Comparison of ENCODE assay signal across 25 cellular contexts in genomic region chr1:109807398-109807795, GRCh38. TPM values are rescaled to one million over a fixed set of nuclear protein-coding genes. Genes with fewer than 3 reads are reported as not detected.
DNase-seq lines count a peak whose midpoint lies in the region; ATAC-seq lines count a peak whose summit lies in the region.
"Had no signal": no experiment of that assay in that cellular context is flagged by ENCODE, and none has a peak within 500 bp of the region (broad histone marks: within the 10 kb centered on the region; RNA-seq: fewer than 3 reads in every experiment).

No MANE protein-coding gene starts in this region.

- H3K9ac ChIP-seq in BLaER1, result peak overlapping the region; percentile 58
- H3K9ac ChIP-seq: SK-N-SH had no signal

- H3K4me1 ChIP-seq in BLaER1, result peaks cover 72% of the 10 kb centered on the region
- peaks cover 56% of the 10 kb centered on the region for H3K4me1 ChIP-seq in CD4-positive, alpha-beta memory T cell (ENCODE audit: insufficient read depth, low read length)

- intact Hi-C loops in CD4-positive, alpha-beta memory T cell (cut with micrococcal nuclease), result no loop called here
- intact Hi-C loops in activated T-helper 2 cell treated with anti-CD3 and anti-CD28 coated beads, Interferon-gamma antibody, Interleukin-2, Interleukin-4, amounts not matched to agents 10 μg/mL and 5 μg/mL and 100 μg/mL, durations not matched to agents 14 hours and 24 hours and 36 hours (cut with micrococcal nuclease), result no loop called here
- intact Hi-C loops in posterior vena cava (cut with DNase I), result no loop called here
- intact Hi-C loops in head of caudate nucleus (cut with DNase I), result no loop called here

- H4K20me1 ChIP-seq in BLaER1, result no peaks in the 10 kb centered on the region

- H3K9me3 ChIP-seq in BLaER1, result no peaks in the 10 kb centered on the region
- no peaks in the 10 kb centered on the region for H3K9me3 ChIP-seq in CD4-positive, alpha-beta memory T cell (ENCODE audit: control insufficient read depth in 1 of 2, low read length in 2 of 2)
- H3K9me3 ChIP-seq: ascending aorta, SK-N-SH, tibial nerve had no signal

- H3K4me3 Mint-ChIP-seq in CD4-positive, alpha-beta memory T cell, result peak overlapping the region in 1 of 8 donors; percentile 19
- H3K4me3 Mint-ChIP-seq in activated T-helper 2 cell treated with anti-CD3 and anti-CD28 coated beads, Interferon-gamma antibody, Interleukin-2, Interleukin-4, amounts not matched to agents 10 μg/mL and 5 μg/mL and 100 μg/mL, durations not matched to agents 14 hours and 24 hours and 36 hours (ENCODE audit: low read depth), result no peak overlapping the region

- DNase-seq in CD4-positive, alpha-beta memory T cell, result no peak
- DNase-seq in activated T-helper 2 cell treated with anti-CD3 and anti-CD28 coated beads, Interferon-gamma antibody, Interleukin-2, Interleukin-4, amounts not matched to agents 10 μg/mL and 5 μg/mL and 100 μg/mL, durations not matched to agents 14 hours and 24 hours and 36 hours (ENCODE audit: low spot score), result no peak
- DNase-seq in posterior vena cava (ENCODE audit: low spot score) (peak; percentile 64), DMS79 (lab: John Stamatoyannopoulos, UW) (no peak), head of caudate nucleus (no peak)
- DNase-seq: activated CD4-positive, alpha-beta T cell treated with anti-CD3 and anti-CD28 coated beads for 1 hour; activated naive CD4-positive, alpha-beta T cell; AML-193; COR-L47; H7; hypothalamus; naive B cell; NCI-H1417; NCI-H510A; NK-92 treated with Interleukin-12 subunit alpha and Interleukin-12 subunit beta, amount 100 ng/mL, for 24 hours; SK-N-SH; small intestine; stimulated activated CD4-positive, alpha-beta T cell treated with anti-CD3 and anti-CD28 coated beads, Interleukin-2, amount 100 ng/mL, for 48 hours; stimulated activated naive CD8-positive, alpha-beta T cell treated with anti-CD3 and anti-CD28 coated beads, Interleukin-15, Interleukin-2, amounts not matched to agents 100 U/mL and 50 U/mL, for 24 hours had no signal

- no peaks in the 10 kb centered on the region for H3K27me3 ChIP-seq in BLaER1
- no peaks in the 10 kb centered on the region for H3K27me3 ChIP-seq in CD4-positive, alpha-beta memory T cell (ENCODE audit: insufficient read depth, low read length)
- H3K27me3 ChIP-seq: ascending aorta, tibial nerve had no signal

- no peak for ATAC-seq in HG03354 (IDR thresholded peaks at IDR 0.05; ENCODE audit: poor library complexity, severe bottlenecking, unreplicated experiment)

- POLR2A ChIA-PET in CD4-positive, alpha-beta memory T cell (lab: Charles Lee; ENCODE audit: partially characterized antibody), result no interaction called here

- peak overlapping the region; percentile 59 for H3K4me2 ChIP-seq in BLaER1

- H3K27ac ChIP-seq in BLaER1, result peak overlapping the region; percentile 74
- H3K27ac ChIP-seq in CD4-positive, alpha-beta memory T cell (ENCODE audit: low read depth, low read length), result no peak overlapping the region
- H3K27ac ChIP-seq: ascending aorta, epithelial cell of prostate, tibial nerve had no signal

- H3K27ac Mint-ChIP-seq in CD4-positive, alpha-beta memory T cell, result peak overlapping the region in 4 of 7 donors; percentile 9 to 62 (median 34)
- H3K27ac Mint-ChIP-seq in activated T-helper 2 cell treated with anti-CD3 and anti-CD28 coated beads, Interferon-gamma antibody, Interleukin-2, Interleukin-4, amounts not matched to agents 10 μg/mL and 5 μg/mL and 100 μg/mL, durations not matched to agents 14 hours and 24 hours and 36 hours, result peak overlapping the region; percentile 67

- no peaks in the 10 kb centered on the region for H3K36me3 Mint-ChIP-seq in CD4-positive, alpha-beta memory T cell
- H3K36me3 Mint-ChIP-seq in activated T-helper 2 cell treated with anti-CD3 and anti-CD28 coated beads, Interferon-gamma antibody, Interleukin-2, Interleukin-4, amounts not matched to agents 10 μg/mL and 5 μg/mL and 100 μg/mL, durations not matched to agents 14 hours and 24 hours and 36 hours (ENCODE audit: low read depth), result no peaks in the 10 kb centered on the region
- H3K36me3 Mint-ChIP-seq: naive B cell had no signal

- no peaks in the 10 kb centered on the region for H3K9me3 Mint-ChIP-seq in CD4-positive, alpha-beta memory T cell
- H3K9me3 Mint-ChIP-seq in activated T-helper 2 cell treated with anti-CD3 and anti-CD28 coated beads, Interferon-gamma antibody, Interleukin-2, Interleukin-4, amounts not matched to agents 10 μg/mL and 5 μg/mL and 100 μg/mL, durations not matched to agents 14 hours and 24 hours and 36 hours, result no peaks in the 10 kb centered on the region
- H3K9me3 Mint-ChIP-seq: naive B cell had no signal

- H3K4me1 Mint-ChIP-seq in CD4-positive, alpha-beta memory T cell, result peaks cover 31 to 60% (median 45%) of the 10 kb centered on the region in 4 donors
- H3K4me1 Mint-ChIP-seq in activated T-helper 2 cell treated with anti-CD3 and anti-CD28 coated beads, Interferon-gamma antibody, Interleukin-2, Interleukin-4, amounts not matched to agents 10 μg/mL and 5 μg/mL and 100 μg/mL, durations not matched to agents 14 hours and 24 hours and 36 hours (ENCODE audit: low read depth), result peaks cover 46% of the 10 kb centered on the region

- CTCF ChIA-PET in CD4-positive, alpha-beta memory T cell (lab: Charles Lee; ENCODE audit: partially characterized antibody), result interaction anchor here (0.9 to 8.7 kb wide), 4 partner anchors 8 to 261 kb away, joined by 3 to 136 read pairs (median 3); no protein-coding TSS in a partner anchor

- H3K27me3 Mint-ChIP-seq in CD4-positive, alpha-beta memory T cell, result no peaks in the 10 kb centered on the region
- H3K27me3 Mint-ChIP-seq in activated T-helper 2 cell treated with anti-CD3 and anti-CD28 coated beads, Interferon-gamma antibody, Interleukin-2, Interleukin-4, amounts not matched to agents 10 μg/mL and 5 μg/mL and 100 μg/mL, durations not matched to agents 14 hours and 24 hours and 36 hours (ENCODE audit: low read depth), result no peaks in the 10 kb centered on the region

- H3K4me3 ChIP-seq in BLaER1, result no peak overlapping the region
- no peak overlapping the region for H3K4me3 ChIP-seq in CD4-positive, alpha-beta memory T cell (ENCODE audit: low read length in 2 of 2)
- H3K4me3 ChIP-seq: ascending aorta, tibial nerve had no signal

- no peaks in the 10 kb centered on the region for H3K36me3 ChIP-seq in BLaER1
- H3K36me3 ChIP-seq in CD4-positive, alpha-beta memory T cell (ENCODE audit: insufficient read depth, low read length), result no peaks in the 10 kb centered on the region
- H3K36me3 ChIP-seq: ascending aorta, tibial nerve had no signal

RNA-seq across cellular contexts. Expression of gene EPS8L3, which starts 43.7 kb away (rescaled TPM):
- not detected for total RNA-seq in CD4-positive, alpha-beta memory T cell
- not detected for polyA plus RNA-seq in CD4-positive, alpha-beta memory T cell
- total RNA-seq in activated T-helper 2 cell treated with anti-CD3 and anti-CD28 coated beads, Interferon-gamma antibody, Interleukin-2, Interleukin-4, amounts not matched to agents 10 μg/mL and 5 μg/mL and 100 μg/mL, durations not matched to agents 14 hours and 24 hours and 36 hours, result not detected in 2 replicates
- not detected for total RNA-seq in posterior vena cava
- total RNA-seq: ascending aorta, H7, lung microvascular endothelial cell, tibial nerve had no signal
- polyA plus RNA-seq: SK-N-SH had no signal
